ENCODE assay signal across 8 cellular contexts in the genomic region with DNA sequence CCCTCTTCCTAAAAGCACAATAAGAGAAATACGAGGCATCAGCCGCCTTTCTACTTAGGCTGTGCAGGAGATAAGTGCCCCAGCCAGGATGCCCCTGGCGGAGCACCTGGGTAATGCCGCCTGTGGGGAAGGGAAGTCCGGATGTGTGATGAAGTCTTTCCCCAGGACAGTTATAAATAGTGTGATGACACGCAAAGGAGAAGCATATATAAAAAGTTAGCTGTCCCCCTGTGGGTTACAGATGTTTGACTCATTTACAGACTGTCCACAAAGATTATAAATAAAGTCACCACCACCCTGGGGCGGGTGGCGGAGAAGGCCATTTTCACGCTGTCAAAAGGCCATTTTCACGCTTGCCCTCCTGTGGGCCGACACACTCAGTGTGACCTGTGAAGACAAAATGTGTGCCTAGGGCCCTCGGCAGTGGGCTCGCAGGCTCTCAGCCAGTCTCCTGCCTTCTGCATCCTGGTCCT. TPM values are rescaled to one million over a fixed set of nuclear protein-coding genes. Genes with fewer than 3 reads are reported as not detected.
DNase-seq lines count a peak whose midpoint lies in the region; ATAC-seq and TF ChIP-seq lines count a peak whose summit lies in the region.

No MANE protein-coding gene starts in this region.

- peak; percentile 48 for DNase-seq in activated CD8-positive, alpha-beta T cell treated with anti-CD3 and anti-CD28 coated beads for 36 hours
- no peak for DNase-seq in activated CD8-positive, alpha-beta T cell treated with anti-CD3 and anti-CD28 coated beads, Interleukin-2, amount 10 ng/mL, durations not matched to agents 7 days and 5 days
- DNase-seq in RPMI7951 (ENCODE audit: low read depth) (peak; percentile 88), cardiac fibroblast (ENCODE audit: low read depth in 2 of 2) (peak; percentile 39 to 66), nephron progenitor cell (peak; percentile 68), vagina (ENCODE audit: extremely low spot score in 2 of 2) (no peak)

- H3K27me3 ChIP-seq in vagina, result no peaks in the 10 kb centered on the region

- peak overlapping the region; percentile 64 for H3K27ac Mint-ChIP-seq in activated CD8-positive, alpha-beta T cell treated with anti-CD3 and anti-CD28 coated beads for 36 hours
- no peak overlapping the region for H3K27ac Mint-ChIP-seq in activated CD8-positive, alpha-beta T cell treated with anti-CD3 and anti-CD28 coated beads, Interleukin-2, amount 10 ng/mL, durations not matched to agents 7 days and 5 days
- H3K27ac Mint-ChIP-seq in nephron progenitor cell, result no peak overlapping the region

- H3K4me1 Mint-ChIP-seq in activated CD8-positive, alpha-beta T cell treated with anti-CD3 and anti-CD28 coated beads for 36 hours (ENCODE audit: low read depth), result peaks cover 30% of the 10 kb centered on the region
- H3K4me1 Mint-ChIP-seq in activated CD8-positive, alpha-beta T cell treated with anti-CD3 and anti-CD28 coated beads, Interleukin-2, amount 10 ng/mL, durations not matched to agents 7 days and 5 days (ENCODE audit: low read depth), result peaks cover 31% of the 10 kb centered on the region
- H3K4me1 Mint-ChIP-seq in nephron progenitor cell, result peaks cover 90% of the 10 kb centered on the region

- POLR2A ChIA-PET in activated CD8-positive, alpha-beta T cell treated with anti-CD3 and anti-CD28 coated beads for 36 hours (lab: Charles Lee), result interaction anchor here (0.6 kb wide), 1 partner anchor 131 kb away, joined by 3 read pairs; no protein-coding TSS in a partner anchor
- POLR2A ChIA-PET in activated CD8-positive, alpha-beta T cell treated with anti-CD3 and anti-CD28 coated beads, Interleukin-2, amount 10 ng/mL, durations not matched to agents 7 days and 5 days (lab: Charles Lee), result no interaction called here

- no peaks in the 10 kb centered on the region for H3K9me3 Mint-ChIP-seq in activated CD8-positive, alpha-beta T cell treated with anti-CD3 and anti-CD28 coated beads for 36 hours
- H3K9me3 Mint-ChIP-seq in activated CD8-positive, alpha-beta T cell treated with anti-CD3 and anti-CD28 coated beads, Interleukin-2, amount 10 ng/mL, durations not matched to agents 7 days and 5 days (ENCODE audit: insufficient read depth), result no peaks in the 10 kb centered on the region
- H3K9me3 Mint-ChIP-seq in nephron progenitor cell, result no peaks in the 10 kb centered on the region

- peaks cover 17% of the 10 kb centered on the region for H3K4me1 ChIP-seq in vagina

- peaks cover 15% of the 10 kb centered on the region for H3K27me3 Mint-ChIP-seq in activated CD8-positive, alpha-beta T cell treated with anti-CD3 and anti-CD28 coated beads for 36 hours
- H3K27me3 Mint-ChIP-seq in activated CD8-positive, alpha-beta T cell treated with anti-CD3 and anti-CD28 coated beads, Interleukin-2, amount 10 ng/mL, durations not matched to agents 7 days and 5 days (ENCODE audit: low read depth), result peaks cover 15% of the 10 kb centered on the region
- H3K27me3 Mint-ChIP-seq in nephron progenitor cell (ENCODE audit: low read depth, poor library complexity), result peaks cover 48% of the 10 kb centered on the region

- no peaks in the 10 kb centered on the region for H3K9me3 ChIP-seq in vagina

- intact Hi-C loops in activated CD8-positive, alpha-beta T cell treated with anti-CD3 and anti-CD28 coated beads for 36 hours (cut with micrococcal nuclease), result no loop called here
- intact Hi-C loops in vagina (cut with DNase I), result no loop called here

- H3K4me3 Mint-ChIP-seq in activated CD8-positive, alpha-beta T cell treated with anti-CD3 and anti-CD28 coated beads for 36 hours, result no peak overlapping the region
- H3K4me3 Mint-ChIP-seq in activated CD8-positive, alpha-beta T cell treated with anti-CD3 and anti-CD28 coated beads, Interleukin-2, amount 10 ng/mL, durations not matched to agents 7 days and 5 days, result no peak overlapping the region
- peak overlapping the region; percentile 46 for H3K4me3 Mint-ChIP-seq in nephron progenitor cell

- peak; percentile 55 for ATAC-seq in activated CD8-positive, alpha-beta T cell treated with anti-CD3 and anti-CD28 coated beads for 36 hours
- ATAC-seq in activated CD8-positive, alpha-beta T cell treated with anti-CD3 and anti-CD28 coated beads, Interleukin-2, amount 10 ng/mL, durations not matched to agents 7 days and 5 days, result no peak
- peak; percentile 33 for ATAC-seq in HG02885 (IDR thresholded peaks at IDR 0.05; ENCODE audit: poor library complexity, unreplicated experiment)
- no peak for ATAC-seq in HG03196 (IDR thresholded peaks at IDR 0.05; ENCODE audit: unreplicated experiment)

- no peak for TF ChIP-seq POLR2A in vagina (IDR thresholded peaks at IDR 0.05)

- no peak overlapping the region for H3K27ac ChIP-seq in vagina

- H3K36me3 Mint-ChIP-seq in activated CD8-positive, alpha-beta T cell treated with anti-CD3 and anti-CD28 coated beads for 36 hours (ENCODE audit: low read depth), result no peaks in the 10 kb centered on the region
- no peaks in the 10 kb centered on the region for H3K36me3 Mint-ChIP-seq in activated CD8-positive, alpha-beta T cell treated with anti-CD3 and anti-CD28 coated beads, Interleukin-2, amount 10 ng/mL, durations not matched to agents 7 days and 5 days (ENCODE audit: low read depth)
- H3K36me3 Mint-ChIP-seq in nephron progenitor cell (ENCODE audit: low read depth), result no peaks in the 10 kb centered on the region

- TF ChIP-seq CTCF in activated CD8-positive, alpha-beta T cell treated with anti-CD3 and anti-CD28 coated beads for 36 hours (IDR thresholded peaks at IDR 0.05), result peak; percentile 41
- TF ChIP-seq CTCF in cardiac fibroblast (IDR thresholded peaks at IDR 0.05; ENCODE audit: low read depth, low read length) (peak; percentile 69), nephron progenitor cell (IDR thresholded peaks at IDR 0.05) (peak; percentile 89), vagina (IDR thresholded peaks at IDR 0.05) (peak in 1 of 3 experiments; percentile 30)

- CTCF ChIA-PET in activated CD8-positive, alpha-beta T cell treated with anti-CD3 and anti-CD28 coated beads for 36 hours (lab: Charles Lee), result interaction anchor here (0.5 to 1.5 kb wide), 3 partner anchors 13 to 489 kb away, joined by 3 to 4 read pairs (median 3); no protein-coding TSS in a partner anchor
- CTCF ChIA-PET in activated CD8-positive, alpha-beta T cell treated with anti-CD3 and anti-CD28 coated beads, Interleukin-2, amount 10 ng/mL, durations not matched to agents 7 days and 5 days (lab: Charles Lee), result interaction anchor here (1.2 kb wide), 1 partner anchor 26 kb away, joined by 3 read pairs; no protein-coding TSS in a partner anchor

- H3K36me3 ChIP-seq in vagina, result no peaks in the 10 kb centered on the region

- H3K4me3 ChIP-seq in cardiac fibroblast (replicated peaks in 1 of 2; ENCODE audit: low read depth in 2 of 2, low read length in 2 of 2), result no peak overlapping the region
- no peak overlapping the region for H3K4me3 ChIP-seq in vagina

RNA-seq across cellular contexts. Expression of gene KCNN3, which starts 6.3 kb away (rescaled TPM):
- under 1 TPM in 1 of 2 experiments, not detected in 1; 0.11 TPM for total RNA-seq in activated CD8-positive, alpha-beta T cell treated with anti-CD3 and anti-CD28 coated beads for 36 hours
- not detected for total RNA-seq in activated CD8-positive, alpha-beta T cell treated with anti-CD3 and anti-CD28 coated beads, Interleukin-2, amount 10 ng/mL, durations not matched to agents 7 days and 5 days
- 0.29 and 0.72 TPM in 2 replicates for total RNA-seq in RPMI7951 (2014; rRNA removed; shearing (Covaris generic))
- total RNA-seq in vagina, result 7.4 TPM

Comparison
In these comparisons a context has a peak if more than half of its experiments do, and no peak if none do; other contexts are left out.
1. ATAC-seq: peak in activated CD8-positive, alpha-beta T cell treated with anti-CD3 and anti-CD28 coated beads for 36 hours (single experiment) and HG02885 (single experiment); none in activated CD8-positive, alpha-beta T cell treated with anti-CD3 and anti-CD28 coated beads, Interleukin-2, amount 10 ng/mL, durations not matched to agents 7 days and 5 days (single experiment) and HG03196 (single experiment).
2. DNase-seq: peak in activated CD8-positive, alpha-beta T cell treated with anti-CD3 and anti-CD28 coated beads for 36 hours (single experiment), RPMI7951 (single experiment), cardiac fibroblast (2 of 2) and nephron progenitor cell (single experiment); none in activated CD8-positive, alpha-beta T cell treated with anti-CD3 and anti-CD28 coated beads, Interleukin-2, amount 10 ng/mL, durations not matched to agents 7 days and 5 days (single experiment) and vagina (0 of 2).